ENCODE assay signal across 1 cellular context in the genomic region with DNA sequence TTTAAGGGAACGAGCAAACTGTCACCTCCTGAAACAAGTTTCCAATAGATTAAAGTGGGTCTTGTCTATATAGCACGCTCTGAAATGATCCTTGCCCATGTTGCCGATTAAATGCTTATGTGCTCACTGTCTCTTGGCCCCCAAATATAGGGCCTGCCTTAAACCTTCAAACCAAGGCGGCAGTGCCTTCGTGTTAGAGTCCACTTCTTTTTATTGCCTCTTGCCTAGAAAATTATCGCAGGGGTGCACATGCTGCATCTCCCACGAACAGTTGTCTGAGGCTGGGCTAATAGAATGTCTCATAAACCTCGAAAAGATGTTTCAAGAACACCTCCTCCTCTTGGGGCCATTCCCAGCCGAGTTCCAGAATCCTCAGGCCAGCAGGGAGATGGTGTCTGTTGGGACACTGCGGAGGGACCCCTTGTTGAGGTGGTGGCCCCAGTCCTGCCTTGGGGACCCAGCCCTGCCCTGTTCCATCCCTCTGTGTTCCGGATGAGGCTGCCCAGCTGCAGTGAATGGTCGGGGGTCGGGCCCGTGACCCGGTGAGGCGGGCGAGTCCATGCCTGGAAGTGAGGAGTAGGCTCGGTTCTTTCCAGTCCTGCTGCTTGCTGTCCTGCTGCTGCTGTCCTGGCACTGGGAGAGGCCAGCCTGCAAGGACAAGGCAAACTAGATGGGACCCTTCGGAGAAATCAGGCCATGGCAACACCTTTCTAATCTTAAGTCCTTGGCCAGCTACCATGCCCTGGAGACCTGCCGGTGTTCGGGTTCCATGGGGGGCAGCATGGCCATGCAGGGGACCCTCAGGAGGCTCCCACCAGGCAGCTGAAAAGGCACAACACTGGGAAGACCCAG.
TF ChIP-seq lines count a peak whose summit lies in the region.

No MANE protein-coding gene starts in this region.

TF ChIP-seq in WTC11, 78 proteins besides CTCF, POLR2A, EP300 and RAD21 (continued from another document):
- TF ChIP-seq, protein P1, sequence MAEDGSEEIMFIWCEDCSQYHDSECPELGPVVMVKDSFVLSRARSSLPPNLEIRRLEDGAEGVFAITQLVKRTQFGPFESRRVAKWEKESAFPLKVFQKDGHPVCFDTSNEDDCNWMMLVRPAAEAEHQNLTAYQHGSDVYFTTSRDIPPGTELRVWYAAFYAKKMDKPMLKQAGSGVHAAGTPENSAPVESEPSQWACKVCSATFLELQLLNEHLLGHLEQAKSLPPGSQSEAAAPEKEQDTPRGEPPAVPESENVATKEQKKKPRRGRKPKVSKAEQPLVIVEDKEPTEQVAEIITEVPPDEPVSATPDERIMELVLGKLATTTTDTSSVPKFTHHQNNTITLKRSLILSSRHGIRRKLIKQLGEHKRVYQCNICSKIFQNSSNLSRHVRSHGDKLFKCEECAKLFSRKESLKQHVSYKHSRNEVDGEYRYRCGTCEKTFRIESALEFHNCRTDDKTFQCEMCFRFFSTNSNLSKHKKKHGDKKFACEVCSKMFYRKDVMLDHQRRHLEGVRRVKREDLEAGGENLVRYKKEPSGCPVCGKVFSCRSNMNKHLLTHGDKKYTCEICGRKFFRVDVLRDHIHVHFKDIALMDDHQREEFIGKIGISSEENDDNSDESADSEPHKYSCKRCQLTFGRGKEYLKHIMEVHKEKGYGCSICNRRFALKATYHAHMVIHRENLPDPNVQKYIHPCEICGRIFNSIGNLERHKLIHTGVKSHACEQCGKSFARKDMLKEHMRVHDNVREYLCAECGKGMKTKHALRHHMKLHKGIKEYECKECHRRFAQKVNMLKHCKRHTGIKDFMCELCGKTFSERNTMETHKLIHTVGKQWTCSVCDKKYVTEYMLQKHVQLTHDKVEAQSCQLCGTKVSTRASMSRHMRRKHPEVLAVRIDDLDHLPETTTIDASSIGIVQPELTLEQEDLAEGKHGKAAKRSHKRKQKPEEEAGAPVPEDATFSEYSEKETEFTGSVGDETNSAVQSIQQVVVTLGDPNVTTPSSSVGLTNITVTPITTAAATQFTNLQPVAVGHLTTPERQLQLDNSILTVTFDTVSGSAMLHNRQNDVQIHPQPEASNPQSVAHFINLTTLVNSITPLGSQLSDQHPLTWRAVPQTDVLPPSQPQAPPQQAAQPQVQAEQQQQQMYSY (CRISPR knock-in tag; IDR thresholded peaks at IDR 0.05), result no peak
- TF ChIP-seq ZBTB21 (CRISPR knock-in tag; IDR thresholded peaks at IDR 0.05; ENCODE audit: borderline replicate concordance), result no peak
